In the genomic region with DNA sequence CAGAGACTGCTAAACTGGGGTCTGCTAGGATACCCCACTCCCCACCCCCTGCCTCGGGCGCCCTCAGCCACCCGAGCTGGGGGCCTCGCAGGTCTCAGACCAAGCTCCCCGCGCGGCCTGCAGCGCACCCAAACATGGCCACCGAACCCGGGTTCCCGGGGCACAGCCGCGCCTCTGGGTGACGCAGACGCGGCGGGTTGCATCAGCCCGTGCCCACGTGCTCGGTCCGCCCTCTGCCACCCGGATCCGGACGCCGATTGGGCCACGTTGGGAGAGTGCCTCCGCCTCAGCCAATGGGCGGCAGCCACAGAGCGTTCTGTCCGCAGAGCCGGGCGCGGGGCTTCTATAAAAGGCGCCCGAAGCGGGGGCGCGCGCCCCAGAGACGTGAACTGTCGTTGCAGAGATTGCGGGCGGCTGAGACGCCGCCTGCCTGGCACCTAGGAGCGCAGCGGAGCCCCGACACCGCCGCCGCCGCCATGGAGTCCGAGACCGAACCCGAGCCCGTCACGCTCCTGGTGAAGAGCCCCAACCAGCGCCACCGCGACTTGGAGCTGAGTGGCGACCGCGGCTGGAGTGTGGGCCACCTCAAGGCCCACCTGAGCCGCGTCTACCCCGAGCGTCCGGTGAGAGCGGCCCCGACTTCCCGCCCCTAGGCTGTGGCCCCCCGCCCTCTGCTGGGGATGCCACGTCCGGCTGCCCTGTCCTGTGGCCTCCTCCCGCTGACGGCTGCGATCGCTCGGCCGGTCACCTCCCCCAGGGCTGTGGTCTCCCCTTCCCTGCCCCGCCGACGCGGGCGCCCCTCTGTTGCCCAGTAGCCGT, we compare ENCODE assay signal across 8 cellular contexts. TPM values are rescaled to one million over a fixed set of nuclear protein-coding genes. Genes with fewer than 3 reads are reported as not detected.
DNase-seq lines count a peak whose midpoint lies in the region; ATAC-seq and TF ChIP-seq lines count a peak whose summit lies in the region.

A gene with protein sequence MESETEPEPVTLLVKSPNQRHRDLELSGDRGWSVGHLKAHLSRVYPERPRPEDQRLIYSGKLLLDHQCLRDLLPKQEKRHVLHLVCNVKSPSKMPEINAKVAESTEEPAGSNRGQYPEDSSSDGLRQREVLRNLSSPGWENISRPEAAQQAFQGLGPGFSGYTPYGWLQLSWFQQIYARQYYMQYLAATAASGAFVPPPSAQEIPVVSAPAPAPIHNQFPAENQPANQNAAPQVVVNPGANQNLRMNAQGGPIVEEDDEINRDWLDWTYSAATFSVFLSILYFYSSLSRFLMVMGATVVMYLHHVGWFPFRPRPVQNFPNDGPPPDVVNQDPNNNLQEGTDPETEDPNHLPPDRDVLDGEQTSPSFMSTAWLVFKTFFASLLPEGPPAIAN (plus strand): TSS at position 374 of the 819 bp plus-strand sequence. CDS start 103 bp downstream, at position 477.

- DNase-seq in DMS153 (lab: John Stamatoyannopoulos, UW) (peak; percentile 94), PC-3 (peak; percentile 96), activated T-cell treated with anti-CD3 and anti-CD28 coated beads for 48 hours (ENCODE audit: low read depth) (peak; percentile 100), epithelial cell of prostate (ENCODE audit: low read depth, low spot score) (peak; percentile 89)
- DNase-seq in stimulated activated CD8-positive, alpha-beta memory T cell treated with anti-CD3 and anti-CD28 coated beads, Interleukin-4, amount 100 ng/mL, for 48 hours: peak; percentile 99

- POLR2A ChIA-PET in PC-3 (lab: Charles Lee; ENCODE audit: unreplicated experiment): interaction anchor here (0.6 kb wide), 1 partner anchor 13 kb away, joined by 5 read pairs; no protein-coding TSS in a partner anchor

- intact Hi-C loops in PC-3 (cut with micrococcal nuclease): no loop called here

- H3K9me2 ChIP-seq in PC-3 (replicated peaks; ENCODE audit: low read length): no peaks in the 10 kb centered on the region

- BruUV-seq in PC-3 (replicated peaks; lab: Mats Ljungman, UMichigan): no TSS peak

- H3K36me3 ChIP-seq in PC-3 (ENCODE audit: low read depth, low read length) (peaks cover 22% of the 10 kb centered on the region), mucosa of rectum (ENCODE audit: control insufficient read depth in 2 of 2, insufficient read depth in 2 of 2, low read length in 2 of 2) (peaks cover 28 to 29% of the 10 kb centered on the region in 2 donors)

- no peaks in the 10 kb centered on the region for H3K27me3 ChIP-seq in PC-3 (ENCODE audit: low read length)
- no peaks in the 10 kb centered on the region for H3K27me3 ChIP-seq in mucosa of rectum (ENCODE audit: control insufficient read depth in 2 of 2, insufficient read depth in 2 of 2, low read length in 2 of 2)

- H3K79me2 ChIP-seq in PC-3 (ENCODE audit: low read length): peaks cover 43% of the 10 kb centered on the region

- TF ChIP-seq EP300 in Ishikawa (IDR thresholded peaks at IDR 0.05; ENCODE audit: borderline replicate concordance): no peak; the same call in 1 of the 2 replicates

- no peak for TF ChIP-seq RAD21 in Ishikawa (IDR thresholded peaks at IDR 0.05; ENCODE audit: low read depth)

- peak within 1 kb of the TSS; percentile 84 for H2AFZ ChIP-seq in PC-3 (ENCODE audit: low read length)

- H3F3A ChIP-seq in PC-3 (ENCODE audit: low read length, unreplicated experiment): no peaks in the 10 kb centered on the region

- H3K9me3 ChIP-seq in PC-3 (ENCODE audit: low read length) (no peaks in the 10 kb centered on the region), mucosa of rectum (ENCODE audit: control insufficient read depth in 2 of 2, low read length in 2 of 2) (no peaks in the 10 kb centered on the region)

- peak within 1 kb of the TSS; percentile 95 for H3K4me3 ChIP-seq in PC-3 (ENCODE audit: low read length)
- peak within 1 kb of the TSS; percentile 77 to 98 for H3K4me3 ChIP-seq in mucosa of rectum (ENCODE audit: low read length in 2 of 2)

- H3K27ac ChIP-seq in PC-3 (ENCODE audit: low read length): peak within 1 kb of the TSS; percentile 66
- peak within 1 kb of the TSS; percentile 83 for H3K27ac ChIP-seq in epithelial cell of prostate
- peak within 1 kb of the TSS; percentile 99 to 100 for H3K27ac ChIP-seq in mucosa of rectum (ENCODE audit: low read depth in 2 of 2, low read length in 2 of 2)

- CTCF ChIA-PET in PC-3 (lab: Charles Lee): no interaction called here

- H4K20me1 ChIP-seq in PC-3 (ENCODE audit: low read length): peaks cover 41% of the 10 kb centered on the region

- peak; percentile 85 for ATAC-seq in GM21576 (IDR thresholded peaks at IDR 0.05; ENCODE audit: unreplicated experiment)
- peak; percentile 94 for ATAC-seq in PC-3

- H3K9ac ChIP-seq in PC-3 (ENCODE audit: low read length) (peak within 1 kb of the TSS; percentile 96), mucosa of rectum (ENCODE audit: low read depth in 1 of 2, low read length in 2 of 2) (peak within 1 kb of the TSS; percentile 92 to 99)

- H3K4me2 ChIP-seq in PC-3 (ENCODE audit: low read length): peak within 1 kb of the TSS; percentile 95

- H3K4me1 ChIP-seq in PC-3 (ENCODE audit: insufficient read depth, low read length) (peaks cover 18% of the 10 kb centered on the region), mucosa of rectum (ENCODE audit: control insufficient read depth in 2 of 2, insufficient read depth in 2 of 2, low read length in 2 of 2) (peaks cover 18 to 33% of the 10 kb centered on the region in 2 donors)

- no peak for TF ChIP-seq CTCF in PC-3 (conservative IDR thresholded peaks at IDR 0.05; ENCODE audit: low read depth, low read length)

TF ChIP-seq in Ishikawa, 13 proteins besides CTCF, POLR2A, EP300 and RAD21:
- TF ChIP-seq, protein P1, sequence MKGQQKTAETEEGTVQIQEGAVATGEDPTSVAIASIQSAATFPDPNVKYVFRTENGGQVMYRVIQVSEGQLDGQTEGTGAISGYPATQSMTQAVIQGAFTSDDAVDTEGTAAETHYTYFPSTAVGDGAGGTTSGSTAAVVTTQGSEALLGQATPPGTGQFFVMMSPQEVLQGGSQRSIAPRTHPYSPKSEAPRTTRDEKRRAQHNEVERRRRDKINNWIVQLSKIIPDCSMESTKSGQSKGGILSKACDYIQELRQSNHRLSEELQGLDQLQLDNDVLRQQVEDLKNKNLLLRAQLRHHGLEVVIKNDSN (IDR thresholded peaks at IDR 0.05): peak; percentile 95
- peak; percentile 57; the same call in 1 of the 2 replicates for TF ChIP-seq TCF12 (IDR thresholded peaks at IDR 0.05; ENCODE audit: low read depth)
- TF ChIP-seq YY1 (IDR thresholded peaks at IDR 0.05; ENCODE audit: low read depth): peak; percentile 89
- peak; percentile 62 for TF ChIP-seq FOXM1 (IDR thresholded peaks at IDR 0.05; ENCODE audit: borderline replicate concordance, low read depth)
- TF ChIP-seq NFIC (IDR thresholded peaks at IDR 0.05): no peak
- peak; percentile 56; the same call in 1 of the 2 replicates for TF ChIP-seq EGR1 (IDR thresholded peaks at IDR 0.05)
- TF ChIP-seq ZBTB7A (IDR thresholded peaks at IDR 0.05; ENCODE audit: low read depth): peak; percentile 83
- peak; percentile 79 for TF ChIP-seq CEBPB (IDR thresholded peaks at IDR 0.05)
- TF ChIP-seq CREB1 (IDR thresholded peaks at IDR 0.05; ENCODE audit: low read depth): peak; percentile 78
- TF ChIP-seq, protein P2, sequence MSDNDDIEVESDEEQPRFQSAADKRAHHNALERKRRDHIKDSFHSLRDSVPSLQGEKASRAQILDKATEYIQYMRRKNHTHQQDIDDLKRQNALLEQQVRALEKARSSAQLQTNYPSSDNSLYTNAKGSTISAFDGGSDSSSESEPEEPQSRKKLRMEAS (IDR thresholded peaks at IDR 0.05): peak; percentile 98
- TF ChIP-seq TAF1 (IDR thresholded peaks at IDR 0.05; ENCODE audit: low read depth): peak; percentile 92
- no peak for TF ChIP-seq TEAD4 (IDR thresholded peaks at IDR 0.05)
- TF ChIP-seq, protein P3, sequence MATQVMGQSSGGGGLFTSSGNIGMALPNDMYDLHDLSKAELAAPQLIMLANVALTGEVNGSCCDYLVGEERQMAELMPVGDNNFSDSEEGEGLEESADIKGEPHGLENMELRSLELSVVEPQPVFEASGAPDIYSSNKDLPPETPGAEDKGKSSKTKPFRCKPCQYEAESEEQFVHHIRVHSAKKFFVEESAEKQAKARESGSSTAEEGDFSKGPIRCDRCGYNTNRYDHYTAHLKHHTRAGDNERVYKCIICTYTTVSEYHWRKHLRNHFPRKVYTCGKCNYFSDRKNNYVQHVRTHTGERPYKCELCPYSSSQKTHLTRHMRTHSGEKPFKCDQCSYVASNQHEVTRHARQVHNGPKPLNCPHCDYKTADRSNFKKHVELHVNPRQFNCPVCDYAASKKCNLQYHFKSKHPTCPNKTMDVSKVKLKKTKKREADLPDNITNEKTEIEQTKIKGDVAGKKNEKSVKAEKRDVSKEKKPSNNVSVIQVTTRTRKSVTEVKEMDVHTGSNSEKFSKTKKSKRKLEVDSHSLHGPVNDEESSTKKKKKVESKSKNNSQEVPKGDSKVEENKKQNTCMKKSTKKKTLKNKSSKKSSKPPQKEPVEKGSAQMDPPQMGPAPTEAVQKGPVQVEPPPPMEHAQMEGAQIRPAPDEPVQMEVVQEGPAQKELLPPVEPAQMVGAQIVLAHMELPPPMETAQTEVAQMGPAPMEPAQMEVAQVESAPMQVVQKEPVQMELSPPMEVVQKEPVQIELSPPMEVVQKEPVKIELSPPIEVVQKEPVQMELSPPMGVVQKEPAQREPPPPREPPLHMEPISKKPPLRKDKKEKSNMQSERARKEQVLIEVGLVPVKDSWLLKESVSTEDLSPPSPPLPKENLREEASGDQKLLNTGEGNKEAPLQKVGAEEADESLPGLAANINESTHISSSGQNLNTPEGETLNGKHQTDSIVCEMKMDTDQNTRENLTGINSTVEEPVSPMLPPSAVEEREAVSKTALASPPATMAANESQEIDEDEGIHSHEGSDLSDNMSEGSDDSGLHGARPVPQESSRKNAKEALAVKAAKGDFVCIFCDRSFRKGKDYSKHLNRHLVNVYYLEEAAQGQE (IDR thresholded peaks at IDR 0.05; ENCODE audit: low read depth): no peak
TF ChIP-seq in Ishikawa: peak in this region for 10.

RNA-seq across cellular contexts. Expression of the gene that starts here (rescaled TPM):
- total RNA-seq in PC-3 (2014; rRNA removed): 50.1 and 54.9 TPM in 2 replicates

Comparison
In these comparisons a context has a peak if more than half of its experiments do, and no peak if none do; other contexts are left out.
1. Peak in every context shown above with its lines: DNase-seq, ATAC-seq, H3K4me3 ChIP-seq and H3K27ac ChIP-seq.